8 cellular contexts compared by ENCODE assay signal in the genomic region with DNA sequence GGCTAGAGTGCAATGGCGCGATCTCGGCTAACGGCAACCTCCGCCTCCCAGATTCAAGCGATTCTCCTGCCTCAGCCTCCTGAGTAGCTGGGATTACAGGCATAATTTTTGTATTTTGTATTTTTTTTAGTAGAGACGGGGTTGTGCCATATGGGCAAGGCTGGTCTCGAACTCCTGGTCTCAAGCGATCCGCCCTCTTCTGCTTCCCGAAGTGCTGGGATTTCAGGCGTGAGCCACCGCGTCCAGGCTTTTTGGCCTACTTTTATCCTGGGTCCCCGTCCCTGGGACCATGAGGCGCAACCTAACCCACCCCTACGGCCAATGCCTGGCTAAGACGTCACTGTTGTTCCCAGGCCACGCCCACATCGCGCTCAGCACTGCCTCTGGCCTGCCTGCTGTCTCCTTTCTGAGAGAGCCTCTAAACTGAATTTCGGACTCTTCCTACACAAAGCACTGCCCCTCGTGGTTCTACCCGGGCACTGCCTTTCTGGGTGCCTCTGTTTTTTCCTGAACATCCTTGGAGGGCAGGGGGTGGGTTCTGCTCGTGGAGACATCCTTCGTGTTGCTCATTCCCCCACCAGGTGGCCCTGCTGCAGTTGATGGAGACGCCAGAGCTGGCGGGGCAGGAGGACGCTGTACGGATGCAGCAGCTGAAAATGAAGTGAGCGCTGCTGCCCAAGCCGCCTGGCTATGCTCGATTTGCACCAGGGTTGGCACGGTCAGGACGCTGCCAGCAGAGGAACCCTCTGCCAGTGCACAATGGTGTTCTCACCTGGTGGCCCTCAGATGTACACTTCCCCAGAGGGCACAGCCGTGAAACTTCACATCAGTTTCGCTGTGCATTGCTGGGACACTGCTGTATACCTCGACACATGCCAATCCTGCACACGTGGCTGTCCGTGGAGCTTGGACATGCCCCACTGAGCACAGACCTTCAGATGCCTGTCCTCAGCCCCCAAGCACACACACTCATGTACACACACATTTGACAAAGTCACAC. TPM values are rescaled to one million over a fixed set of nuclear protein-coding genes. Genes with fewer than 3 reads are reported as not detected.
DNase-seq lines count a peak whose midpoint lies in the region; ATAC-seq and TF ChIP-seq lines count a peak whose summit lies in the region.

No MANE protein-coding gene starts in this region.

- H3K27me3 ChIP-seq in PC-9 (ENCODE audit: insufficient read depth, low read depth), result no peaks in the 10 kb centered on the region
- no peaks in the 10 kb centered on the region for H3K27me3 ChIP-seq in naive thymus-derived CD4-positive, alpha-beta T cell (ENCODE audit: control insufficient read depth in 2 of 2, insufficient read depth in 2 of 2, low read length in 2 of 2)

- no peaks in the 10 kb centered on the region for H4K20me1 ChIP-seq in PC-9 (ENCODE audit: insufficient read depth)

- peaks cover 0 to 10% (median 0%) of the 10 kb centered on the region in 5 donors for H3K27me3 Mint-ChIP-seq in naive thymus-derived CD4-positive, alpha-beta T cell

- peaks cover 18% of the 10 kb centered on the region for H3K4me1 ChIP-seq in PC-9 (replicated peaks; ENCODE audit: insufficient read depth)
- peaks cover 25 to 40% of the 10 kb centered on the region in 2 donors for H3K4me1 ChIP-seq in naive thymus-derived CD4-positive, alpha-beta T cell (ENCODE audit: control insufficient read depth in 2 of 2, insufficient read depth in 2 of 2, low read length in 2 of 2)

- H3K27ac ChIP-seq in PC-9, result no peak overlapping the region
- H3K27ac ChIP-seq in naive thymus-derived CD4-positive, alpha-beta T cell (ENCODE audit: low read depth, low read length), result peak overlapping the region; percentile 88

- H3K9me3 Mint-ChIP-seq in naive thymus-derived CD4-positive, alpha-beta T cell, result peaks cover 0 to 2% (median 0%) of the 10 kb centered on the region in 11 donors

- H2AFZ ChIP-seq in PC-9, result no peak overlapping the region

- peak; percentile 50 for DNase-seq in stimulated activated CD4-positive, alpha-beta T cell treated with anti-CD3 and anti-CD28 coated beads, Interleukin-15, amount 100 ng/mL, for 24 hours
- DNase-seq in stimulated activated CD4-positive, alpha-beta T cell treated with anti-CD3 and anti-CD28 coated beads, Interleukin-2, amount 100 ng/mL, for 48 hours, result no peak
- DNase-seq in PC-9 (no peak), dermis blood vessel endothelial cell (peak; percentile 64), NK-92 (lab: John Stamatoyannopoulos, UW; ENCODE audit: unreplicated experiment) (no peak), HuH-7 (ENCODE audit: low spot score) (no peak)
- peak in 4 of 9 donors; percentile 21 to 43 (median 34) for DNase-seq in naive thymus-derived CD4-positive, alpha-beta T cell

- H3K27ac Mint-ChIP-seq in naive thymus-derived CD4-positive, alpha-beta T cell, result peak overlapping the region; percentile 67 to 98 (median 91)

- intact Hi-C loops in PC-9 (cut with micrococcal nuclease; ENCODE audit: unreplicated experiment), result loop anchor here (5.0 kb wide), 1 partner anchor 257 kb away; no protein-coding TSS in a partner anchor
- intact Hi-C loops in naive thymus-derived CD4-positive, alpha-beta T cell (cut with micrococcal nuclease), result no loop called here

- H3K9me3 ChIP-seq in PC-9 (ENCODE audit: insufficient read depth, low read depth), result no peaks in the 10 kb centered on the region
- H3K9me3 ChIP-seq in naive thymus-derived CD4-positive, alpha-beta T cell (ENCODE audit: control insufficient read depth in 2 of 3, low read length in 3 of 3), result no peaks in the 10 kb centered on the region

- H3K36me3 ChIP-seq in PC-9 (ENCODE audit: low read depth), result no peaks in the 10 kb centered on the region; the same call in 1 of the 2 replicates
- peaks cover 0 to 7% (median 0%) of the 10 kb centered on the region in 3 experiments for H3K36me3 ChIP-seq in naive thymus-derived CD4-positive, alpha-beta T cell (ENCODE audit: control insufficient read depth in 2 of 3, insufficient read depth in 3 of 3, low read length in 3 of 3)

- BruUV-seq in PC-9 (replicated peaks; lab: Mats Ljungman, UMichigan), result TSS peak; percentile 40

- no peak for TF ChIP-seq CTCF in PC-9 (conservative IDR thresholded peaks at IDR 0.05)

- H3K4me1 Mint-ChIP-seq in naive thymus-derived CD4-positive, alpha-beta T cell, result peaks cover 21 to 60% (median 45%) of the 10 kb centered on the region in 7 donors

- peaks cover 14% of the 10 kb centered on the region; the same call in 1 of the 2 replicates for H3K79me2 ChIP-seq in PC-9 (ENCODE audit: low read depth)

- peak overlapping the region; percentile 84 for H3K4me2 ChIP-seq in PC-9

- peaks cover 43% of the 10 kb centered on the region; the same call in 1 of the 2 replicates for H3F3A ChIP-seq in PC-9 (ENCODE audit: insufficient read depth, low read depth)

- peak overlapping the region; percentile 71 to 94 (median 89) for H3K4me3 Mint-ChIP-seq in naive thymus-derived CD4-positive, alpha-beta T cell

- no peaks in the 10 kb centered on the region for H3K9me2 ChIP-seq in PC-9 (ENCODE audit: insufficient read depth)

- peak overlapping the region; percentile 79; the same call in 1 of the 2 replicates for H3K4me3 ChIP-seq in PC-9
- no peak overlapping the region for H3K4me3 ChIP-seq in naive thymus-derived CD4-positive, alpha-beta T cell (ENCODE audit: low read length)

- no peak for ATAC-seq in naive thymus-derived CD4-positive, alpha-beta T cell
- no peak for ATAC-seq in HG03135 (IDR thresholded peaks at IDR 0.05; ENCODE audit: unreplicated experiment)

- H3K36me3 Mint-ChIP-seq in naive thymus-derived CD4-positive, alpha-beta T cell, result peaks cover 0 to 12% (median 0%) of the 10 kb centered on the region in 5 donors

- POLR2A ChIA-PET in PC-9 (lab: Charles Lee; ENCODE audit: unreplicated experiment), result no interaction called here
- POLR2A ChIA-PET in naive thymus-derived CD4-positive, alpha-beta T cell (lab: Charles Lee), result interaction anchor here (0.7 to 2.9 kb wide), 4 partner anchors 19 to 309 kb away, joined by 3 to 29 read pairs (median 4); partner anchors contain the start of genes ELL, JUND and UBA52

- CTCF ChIA-PET in PC-9 (lab: Charles Lee), result no interaction called here
- CTCF ChIA-PET in naive thymus-derived CD4-positive, alpha-beta T cell (lab: Charles Lee), result interaction anchor here (2.2 kb wide), 1 partner anchor 71 kb away, joined by 10 read pairs; no protein-coding TSS in a partner anchor

RNA-seq across cellular contexts. Expression of gene REX1BD, which starts 2.0 kb away (rescaled TPM):
- total RNA-seq in PC-9 (2021), result 44.8 and 64.3 TPM in 2 replicates
- 75.5 and 91.2 TPM in 2 replicates for total RNA-seq in dermis blood vessel endothelial cell
- total RNA-seq in naive thymus-derived CD4-positive, alpha-beta T cell, result 100 to 1,000 TPM in 4 of 5 experiments, 10 to 100 TPM in 1; 83.9 to 152 (median 116) TPM
- 100 to 1,000 TPM; 164 to 197 TPM for polyA plus RNA-seq in naive thymus-derived CD4-positive, alpha-beta T cell

RNA-seq across cellular contexts. Expression of gene CRLF1, which starts 16.0 kb away (rescaled TPM):
- total RNA-seq in PC-9 (2021), result 0.46 and 2.8 TPM in 2 replicates
- not detected in 2 replicates for total RNA-seq in dermis blood vessel endothelial cell
- not detected for total RNA-seq in naive thymus-derived CD4-positive, alpha-beta T cell
- under 1 TPM; 0.28 to 0.49 TPM for polyA plus RNA-seq in naive thymus-derived CD4-positive, alpha-beta T cell

RNA-seq across cellular contexts. Expression of gene UBA52, which starts 18.9 kb away (rescaled TPM):
- total RNA-seq in PC-9 (2021) (1,141 and 1,151 TPM in 2 replicates), dermis blood vessel endothelial cell (755 and 1,061 TPM in 2 replicates)
- total RNA-seq in naive thymus-derived CD4-positive, alpha-beta T cell, result 1,000 to 10,000 TPM; 1,563 to 2,429 (median 2,196) TPM
- polyA plus RNA-seq in naive thymus-derived CD4-positive, alpha-beta T cell, result 1,000 to 10,000 TPM; 2,042 to 2,197 TPM

RNA-seq across cellular contexts. Expression of gene TMEM59L, which starts 22.1 kb away (rescaled TPM):
- total RNA-seq in PC-9 (2021) (0.65 and 2.5 TPM in 2 replicates), dermis blood vessel endothelial cell (under 0.01 TPM in 1 of 2 replicates, not detected in the other)
- total RNA-seq in naive thymus-derived CD4-positive, alpha-beta T cell, result under 1 TPM in 2 of 5 experiments, not detected in 3; 0.22 to 0.24 TPM
- under 1 TPM; 0.37 to 0.74 TPM for polyA plus RNA-seq in naive thymus-derived CD4-positive, alpha-beta T cell

RNA-seq across cellular contexts. Expression of gene KXD1, which starts 32.9 kb away (rescaled TPM):
- 97.0 and 101 TPM in 2 replicates for total RNA-seq in PC-9 (2021)
- 58.0 and 91.2 TPM in 2 replicates for total RNA-seq in dermis blood vessel endothelial cell
- 100 to 1,000 TPM in 2 of 5 experiments, 10 to 100 TPM in 3; 74.7 to 108 (median 99.9) TPM for total RNA-seq in naive thymus-derived CD4-positive, alpha-beta T cell
- 10 to 100 TPM; 70.3 to 78.5 TPM for polyA plus RNA-seq in naive thymus-derived CD4-positive, alpha-beta T cell

Comparison
In these comparisons a context has a peak if more than half of its experiments do, and no peak if none do; other contexts are left out.
1. DNase-seq: peak in stimulated activated CD4-positive, alpha-beta T cell treated with anti-CD3 and anti-CD28 coated beads, Interleukin-15, amount 100 ng/mL, for 24 hours (single experiment) and dermis blood vessel endothelial cell (single experiment); none in stimulated activated CD4-positive, alpha-beta T cell treated with anti-CD3 and anti-CD28 coated beads, Interleukin-2, amount 100 ng/mL, for 48 hours (0 of 2), PC-9 (0 of 2), NK-92 (single experiment) and HuH-7 (single experiment).